In genomic region chrX:9790866-9791265, GRCh38 we compare ENCODE assay signal across 23 cellular contexts. TPM values are rescaled to one million over a fixed set of nuclear protein-coding genes. Genes with fewer than 3 reads are reported as not detected.
DNase-seq lines count a peak whose midpoint lies in the region; ATAC-seq, FAIRE-seq and TF ChIP-seq lines count a peak whose summit lies in the region.
"Had no signal": no experiment of that assay in that cellular context is flagged by ENCODE, and none has a peak within 500 bp of the region (broad histone marks: within the 10 kb centered on the region; RNA-seq: fewer than 3 reads in every experiment).

No MANE protein-coding gene starts in this region.

- ATAC-seq in IMR-90 (ENCODE audit: low read depth): no peak
- ATAC-seq: HCT116 had no signal

- TF ChIP-seq RAD21 in IMR-90 (IDR thresholded peaks at IDR 0.05; ENCODE audit: low read length) (no peak), H1 (IDR thresholded peaks at IDR 0.05 in 1 of 2, conservative IDR thresholded peaks at IDR 0.05 in 1 of 2; ENCODE audit: low read depth in 2 of 2, low read length in 2 of 2) (no peak)

- in situ Hi-C loops in IMR-90 (cut with MboI; ENCODE audit: low sequenced_read_pairs): no loop called here

- H3K27me3 Mint-ChIP-seq in type B pancreatic cell (no peaks in the 10 kb centered on the region), Caco-2 (ENCODE audit: insufficient read depth, unreplicated experiment) (no peaks in the 10 kb centered on the region)
- H3K27me3 Mint-ChIP-seq in activated naive CD8-positive, alpha-beta T cell treated with anti-CD3 and anti-CD28 coated beads for 36 hours: peaks cover 23% of the 10 kb centered on the region

- TF ChIP-seq POLR2A in IMR-90 (IDR thresholded peaks at IDR 0.05; ENCODE audit: low read depth, low read length) (no peak), H1 (IDR thresholded peaks at IDR 0.05; ENCODE audit: control extremely low read depth in 1 of 2, low read depth in 2 of 2, low read length in 2 of 2) (no peak)

- FAIRE-seq in H1 (lab: Jason Lieb, UNC): no peak

- CTCF ChIA-PET in IMR-90 (lab: Yijun Ruan, JAX) (interaction anchor here (0.6 kb wide), 1 partner anchor 1105 kb away, joined by 3 read pairs; no protein-coding TSS in a partner anchor), H1 (lab: Charles Lee; ENCODE audit: partially characterized antibody) (interaction anchor here (0.7 to 1.6 kb wide), 3 partner anchors 12 to 92 kb away, joined by 3 to 5 read pairs (median 3); no protein-coding TSS in a partner anchor), Caco-2 (lab: Charles Lee) (no interaction called here)

- H2BK5ac ChIP-seq in IMR-90 (ENCODE audit: low read depth, low read length, poor library complexity, severe bottlenecking) (no peak overlapping the region), H1 (ENCODE audit: low read depth, low read length) (0 out of 2 replicates have a peak overlapping the region, but pooled peaks have one; percentile 75)

- H3K23me2 ChIP-seq in H1 (ENCODE audit: low read depth, low read length): peaks cover 6% of the 10 kb centered on the region; the same call in 1 of the 2 replicates

- peaks cover 0 to 78% of the 10 kb centered on the region in 2 experiments; a peak in 2 of 4 replicates for H3K79me2 ChIP-seq in H1 (ENCODE audit: control insufficient read depth in 1 of 2, insufficient read depth in 2 of 2, low read length in 2 of 2)

- TF ChIP-seq EP300 in H1 (IDR thresholded peaks at IDR 0.05; ENCODE audit: borderline replicate concordance in 1 of 2, low read depth in 2 of 2, low read length in 2 of 2): no peak

- DNase-seq in IMR-90: peak; percentile 53
- no peak for DNase-seq in H1 (ENCODE audit: low read depth in 1 of 2, low spot score in 2 of 2)
- peak; percentile 46 for DNase-seq in iris pigment epithelial cell (ENCODE audit: low read depth)
- no peak for DNase-seq in type B pancreatic cell (ENCODE audit: extremely low spot score, unreplicated experiment)
- DNase-seq in Caco-2: no peak
- DNase-seq in activated naive CD8-positive, alpha-beta T cell treated with anti-CD3 and anti-CD28 coated beads for 36 hours: no peak
- DNase-seq in NCI-H526 treated with DMSO at 0.1 percent for 48 hours (lab: John Stamatoyannopoulos, UW): no peak
- DNase-seq: COR-L47, GF-D8, Karpas-422, NCI-H1048, NCI-H1436, NCI-H2029, NCI-H2171 treated with DMSO at 0.1 percent for 48 hours, NCI-H446 treated with DMSO at 0.1 percent for 48 hours, NCI-H748 treated with DMSO at 0.1 percent for 48 hours, OCI-M1, SHP77 had no signal

- no peak overlapping the region for H3K4me3 Mint-ChIP-seq in type B pancreatic cell
- H3K4me3 Mint-ChIP-seq in Caco-2 (ENCODE audit: unreplicated experiment): no peak overlapping the region
- no peak overlapping the region for H3K4me3 Mint-ChIP-seq in activated naive CD8-positive, alpha-beta T cell treated with anti-CD3 and anti-CD28 coated beads for 36 hours
- H3K4me3 Mint-ChIP-seq: IgD-negative memory B cell had no signal

- no peaks in the 10 kb centered on the region for H3K36me3 ChIP-seq in IMR-90 (ENCODE audit: control insufficient read depth, insufficient read depth, low read length)
- H3K36me3 ChIP-seq in H1 (ENCODE audit: control insufficient read depth in 2 of 4, insufficient read depth in 4 of 4, low read length in 3 of 4): no peaks in the 10 kb centered on the region
- no peaks in the 10 kb centered on the region for H3K36me3 ChIP-seq in Caco-2 (ENCODE audit: control insufficient read depth, insufficient read depth, low read length)

- H3K4me3 ChIP-seq in IMR-90 (ENCODE audit: insufficient read depth, low read depth, low read length) (no peak overlapping the region), H1 (ENCODE audit: extremely low read depth in 1 of 4, insufficient read depth in 2 of 4, low read depth in 3 of 4, low read length in 4 of 4) (no peak overlapping the region), Caco-2 (ENCODE audit: low read depth, low read length) (no peak overlapping the region)
- H3K4me3 ChIP-seq: SK-N-MC had no signal

- H3K27ac ChIP-seq in IMR-90 (ENCODE audit: insufficient read depth, low read length): no peak overlapping the region
- no peak overlapping the region for H3K27ac ChIP-seq in H1 (ENCODE audit: low read depth, low read length)
- H3K27ac ChIP-seq: HL-60, SK-N-MC had no signal

- no CpG with 5 or more reads among the region's 6 CpGs for WGBS in IMR-90 (ENCODE audit: extremely low coverage in 2 of 2, insufficient read length in 1 of 2), 2 experiments
- 76% methylated on average over 6 of the region's 6 CpGs; no CpG with 5 or more reads in 1 of the 2 experiments for whole genome bisulfite sequencing in H1 (ENCODE audit: extremely low coverage in 1 of 2, insufficient coverage in 1 of 2, insufficient read length in 1 of 2, insufficient replicate concordance in 2 of 2, low coverage in 1 of 2, low lambda C conversion rate in 2 of 2, missing lambda C conversion rate in 1 of 2), 2 experiments

- no peaks in the 10 kb centered on the region for H4K20me1 ChIP-seq in IMR-90 (ENCODE audit: insufficient read depth, low read length)
- H4K20me1 ChIP-seq in H1 (replicated peaks in 1 of 2; ENCODE audit: control insufficient read depth in 1 of 2, insufficient read depth in 2 of 2, low read length in 2 of 2): no peaks in the 10 kb centered on the region

- H4K8ac ChIP-seq in IMR-90 (ENCODE audit: low read depth in 2 of 2, low read length in 2 of 2) (no peak overlapping the region), H1 (ENCODE audit: extremely low read depth, insufficient read depth, low read length) (no peak overlapping the region)

- dilution Hi-C loops in IMR-90 (cut with HindIII; ENCODE audit: low sequenced_read_pairs, unreplicated experiment): no loop called here

- no peak overlapping the region for H3K56ac ChIP-seq in IMR-90 (ENCODE audit: extremely low read depth, insufficient read depth, low read length)
- no peak overlapping the region for H3K56ac ChIP-seq in H1 (replicated peaks; ENCODE audit: insufficient read length, low read depth, low read length)

- no peak for TF ChIP-seq CTCF in IMR-90 (conservative IDR thresholded peaks at IDR 0.05; ENCODE audit: low read depth, low read length)
- TF ChIP-seq CTCF in H1 (IDR thresholded peaks at IDR 0.05; ENCODE audit: control extremely low read depth in 1 of 3, insufficient read depth in 1 of 3, low read depth in 1 of 3, low read length in 3 of 3): no peak
- TF ChIP-seq CTCF in type B pancreatic cell (conservative IDR thresholded peaks at IDR 0.05): no peak
- TF ChIP-seq CTCF in Caco-2 (IDR thresholded peaks at IDR 0.05; ENCODE audit: insufficient read depth in 1 of 2, low read depth in 1 of 2, low read length in 1 of 2, severe bottlenecking in 1 of 2, unreplicated experiment in 1 of 2): no peak

- H3K27me3 ChIP-seq in IMR-90 (ENCODE audit: control insufficient read depth, insufficient read depth, low read length): peaks cover 9% of the 10 kb centered on the region
- no peaks in the 10 kb centered on the region for H3K27me3 ChIP-seq in H1 (replicated peaks in 1 of 4; ENCODE audit: control insufficient read depth in 3 of 4, extremely low read depth in 1 of 4, insufficient read depth in 3 of 4, low read length in 3 of 4)
- no peaks in the 10 kb centered on the region for H3K27me3 ChIP-seq in Caco-2 (replicated peaks; ENCODE audit: control insufficient read depth, insufficient read depth, low read length)

- H2BK120ac ChIP-seq in IMR-90 (ENCODE audit: low read depth, low read length) (no peak overlapping the region), H1 (replicated peaks; ENCODE audit: low read depth, low read length) (no peak overlapping the region)

- H3K18ac ChIP-seq in IMR-90 (ENCODE audit: low read depth, low read length) (no peak overlapping the region), H1 (ENCODE audit: extremely low read depth, low read length) (no peak overlapping the region; the same call in 1 of the 2 replicates)

- POLR2A ChIA-PET in IMR-90 (lab: Charles Lee; ENCODE audit: unreplicated experiment) (interaction anchor here (0.6 kb wide), 1 partner anchor 1604 kb away, joined by 4 read pairs; no protein-coding TSS in a partner anchor), H1 (lab: Charles Lee; ENCODE audit: partially characterized antibody) (interaction anchor here (0.9 kb wide), 1 partner anchor 13 kb away, joined by 3 read pairs; no protein-coding TSS in a partner anchor), Caco-2 (lab: Charles Lee) (no interaction called here)

- H2BK15ac ChIP-seq in IMR-90 (ENCODE audit: low read depth, low read length) (no peak overlapping the region), H1 (ENCODE audit: low read length) (no peak overlapping the region; the same call in 1 of the 2 replicates)

- no peaks in the 10 kb centered on the region for H3K9me1 ChIP-seq in IMR-90 (ENCODE audit: insufficient read depth, low read length)

- H3K9me3 ChIP-seq in IMR-90 (ENCODE audit: control insufficient read depth, insufficient read depth, low read length) (peaks cover 2% of the 10 kb centered on the region; the same call in 1 of the 2 replicates), H1 (ENCODE audit: insufficient read depth in 2 of 2, low read depth in 1 of 2, low read length in 1 of 2) (no peaks in the 10 kb centered on the region), Caco-2 (no peaks in the 10 kb centered on the region)

- H3K9me3 Mint-ChIP-seq in type B pancreatic cell: peaks cover 6% of the 10 kb centered on the region
- no peaks in the 10 kb centered on the region for H3K9me3 Mint-ChIP-seq in Caco-2 (ENCODE audit: unreplicated experiment)
- H3K9me3 Mint-ChIP-seq in activated naive CD8-positive, alpha-beta T cell treated with anti-CD3 and anti-CD28 coated beads for 36 hours: peaks cover 6% of the 10 kb centered on the region

- H3K23ac ChIP-seq in IMR-90 (ENCODE audit: low read depth, low read length): no peak overlapping the region
- no peak overlapping the region for H3K23ac ChIP-seq in H1 (ENCODE audit: insufficient read length)

- H4K5ac ChIP-seq in IMR-90 (ENCODE audit: low read depth, low read length): no peak overlapping the region
- H4K5ac ChIP-seq in H1 (ENCODE audit: insufficient read length, low read depth, low read length): no peak overlapping the region

- H2AK9ac ChIP-seq in IMR-90 (replicated peaks; ENCODE audit: low read depth, low read length, poor library complexity): no peak overlapping the region

- H3K4me2 ChIP-seq in IMR-90 (ENCODE audit: low read depth, low read length) (no peak overlapping the region), H1 (ENCODE audit: insufficient read depth in 1 of 2, low read depth in 2 of 2, low read length in 2 of 2) (peak overlapping the region; percentile 5 to 92; a peak in 2 of 4 replicates)

- H3K27ac Mint-ChIP-seq in type B pancreatic cell (peak overlapping the region; percentile 43), Caco-2 (ENCODE audit: unreplicated experiment) (no peak overlapping the region)
- no peak overlapping the region for H3K27ac Mint-ChIP-seq in activated naive CD8-positive, alpha-beta T cell treated with anti-CD3 and anti-CD28 coated beads for 36 hours
- H3K27ac Mint-ChIP-seq: CD14-positive monocyte, IgD-negative memory B cell had no signal

- intact Hi-C loops in IMR-90 (cut with micrococcal nuclease): no loop called here
- intact Hi-C loops in Caco-2 (cut with micrococcal nuclease; ENCODE audit: unreplicated experiment): no loop called here

- H4K91ac ChIP-seq in IMR-90 (ENCODE audit: insufficient read depth, low read depth, low read length) (no peak overlapping the region), H1 (replicated peaks; ENCODE audit: insufficient read length, low read length) (peak overlapping the region; percentile 74)

- no peaks in the 10 kb centered on the region for H3K79me1 ChIP-seq in IMR-90 (ENCODE audit: low read depth in 1 of 2, low read length in 2 of 2)
- H3K79me1 ChIP-seq in H1 (ENCODE audit: low read depth, low read length): no peaks in the 10 kb centered on the region

- no peaks in the 10 kb centered on the region for H3K4me1 Mint-ChIP-seq in type B pancreatic cell (ENCODE audit: unreplicated experiment)
- H3K4me1 Mint-ChIP-seq in Caco-2 (ENCODE audit: low read depth, unreplicated experiment): peaks cover 25% of the 10 kb centered on the region
- no peaks in the 10 kb centered on the region for H3K4me1 Mint-ChIP-seq in activated naive CD8-positive, alpha-beta T cell treated with anti-CD3 and anti-CD28 coated beads for 36 hours
- H3K4me1 Mint-ChIP-seq: CD14-positive monocyte had no signal

- H3K4ac ChIP-seq in IMR-90 (ENCODE audit: low read depth, low read length) (no peak overlapping the region), H1 (replicated peaks; ENCODE audit: insufficient read length, low read depth, low read length) (no peak overlapping the region)

- BruUV-seq in IMR-90 (replicated peaks; lab: Mats Ljungman, UMichigan) (no TSS peak), Caco-2 (replicated peaks; lab: Mats Ljungman, UMichigan) (no TSS peak)

- H2AFZ ChIP-seq in IMR-90 (replicated peaks; ENCODE audit: low read length, poor library complexity) (no peak overlapping the region), H1 (ENCODE audit: low read length) (no peak overlapping the region)

- H3K36me3 Mint-ChIP-seq in type B pancreatic cell: peaks cover 4% of the 10 kb centered on the region
- H3K36me3 Mint-ChIP-seq in Caco-2 (ENCODE audit: insufficient read depth, unreplicated experiment): peaks cover 8% of the 10 kb centered on the region
- H3K36me3 Mint-ChIP-seq in activated naive CD8-positive, alpha-beta T cell treated with anti-CD3 and anti-CD28 coated beads for 36 hours: no peaks in the 10 kb centered on the region
- H3K36me3 Mint-ChIP-seq: CD14-positive monocyte had no signal

- H2AK5ac ChIP-seq in IMR-90 (ENCODE audit: low read depth, low read length): no peak overlapping the region
- H2AK5ac ChIP-seq in H1 (ENCODE audit: low read depth, low read length): no peak overlapping the region

- H3K4me1 ChIP-seq in IMR-90 (ENCODE audit: control insufficient read depth, insufficient read depth, low read length) (peaks cover 4% of the 10 kb centered on the region; the same call in 1 of the 2 replicates), H1 (replicated peaks in 1 of 4; ENCODE audit: control insufficient read depth in 3 of 4, insufficient read depth in 4 of 4, low read length in 3 of 4) (peaks cover 6 to 16% (median 13%) of the 10 kb centered on the region in 4 experiments; a peak in 6 of 7 replicates), Caco-2 (peaks cover 14% of the 10 kb centered on the region)

- H3K9ac ChIP-seq in IMR-90 (ENCODE audit: low read depth, low read length) (no peak overlapping the region), H1 (replicated peaks in 1 of 4; ENCODE audit: extremely low read depth in 1 of 4, low read depth in 3 of 4, low read length in 3 of 4) (no peak overlapping the region)

- H2BK20ac ChIP-seq in IMR-90 (ENCODE audit: low read depth, low read length): no peak overlapping the region
- no peak overlapping the region for H2BK20ac ChIP-seq in H1 (ENCODE audit: low read length)

- no peak overlapping the region for H3K14ac ChIP-seq in IMR-90 (replicated peaks; ENCODE audit: low read depth, low read length)
- no peak overlapping the region for H3K14ac ChIP-seq in H1 (ENCODE audit: insufficient read length)

- no peak overlapping the region for H2BK12ac ChIP-seq in H1 (ENCODE audit: low read depth, low read length)

RNA-seq across cellular contexts. Expression of gene SHROOM2, which starts 4.6 kb away (rescaled TPM):
- 8.1 TPM in 2 replicates for total RNA-seq in IMR-90 (2012; rRNA removed)
- 14.2 and 14.6 TPM in 2 replicates for polyA plus RNA-seq in IMR-90 (2012; rRNA removed)
- polyA plus RNA-seq in IMR-90 (2012; cell fraction: cytosol; rRNA removed): 12.7 and 17.2 TPM in 2 replicates
- polyA plus RNA-seq in IMR-90 (2012; cell fraction: nucleus; rRNA removed; ENCODE audit: low replicate concordance): 23.2 and 26.5 TPM in 2 replicates
- total RNA-seq in H1 (2021; fragmentation: NEBNext Ultra II Directional; extraction: Animal tissue kit (Norgen Biotek cat#: 25700)): 14.1 and 14.2 TPM in 2 replicates
- polyA plus RNA-seq in H1 (2011; rRNA removed): 3.4 and 6.0 TPM in 2 replicates
- polyA plus RNA-seq in H1 (2011; cell fraction: cytosol; rRNA removed): 2.5 TPM
- 8.0 TPM for polyA plus RNA-seq in H1 (2011; cell fraction: nucleus; rRNA removed)
- polyA plus RNA-seq in H1 (2012, experiment 1 of 2): 8.4 to 9.7 TPM (median 9.0 TPM) in 4 replicates
- 4.7 TPM for polyA plus RNA-seq in H1 (2012, experiment 2 of 2)
- 6.2 TPM for polyA plus RNA-seq in H1 (2013, experiment 1 of 2)
- 5.9 TPM for polyA plus RNA-seq in H1 (2013, experiment 2 of 2)
- polyA minus RNA-seq in H1 (2011; rRNA and poly(A)+ RNA removed): 6.0 and 6.7 TPM in 2 replicates
- 8.9 TPM for polyA minus RNA-seq in H1 (2011; cell fraction: cytosol; rRNA and poly(A)+ RNA removed)
- polyA minus RNA-seq in H1 (2011; cell fraction: nucleus; rRNA and poly(A)+ RNA removed): 10.6 TPM
- total RNA-seq in type B pancreatic cell (ENCODE audit: low replicate concordance): 8.4 and 16.2 TPM in 2 replicates
- total RNA-seq in Caco-2 (2022): 12.7 and 14.2 TPM in 2 replicates
- not detected for total RNA-seq in activated naive CD8-positive, alpha-beta T cell treated with anti-CD3 and anti-CD28 coated beads for 36 hours
- polyA plus RNA-seq: CD14-positive monocyte, IgD-negative memory B cell had no signal

RNA-seq across cellular contexts. Expression of gene GPR143, which starts 25.2 kb away (rescaled TPM):
- not detected in 2 replicates for total RNA-seq in IMR-90 (2012; rRNA removed)
- 0.07 and 0.10 TPM in 2 replicates for polyA plus RNA-seq in IMR-90 (2012; rRNA removed)
- polyA plus RNA-seq in IMR-90 (2012; cell fraction: cytosol; rRNA removed): 0.15 TPM in 1 of 2 replicates, not detected in the other
- polyA plus RNA-seq in IMR-90 (2012; cell fraction: nucleus; rRNA removed; ENCODE audit: low replicate concordance): 0.03 TPM in 1 of 2 replicates, not detected in the other
- 18.5 and 19.3 TPM in 2 replicates for total RNA-seq in H1 (2021; fragmentation: NEBNext Ultra II Directional; extraction: Animal tissue kit (Norgen Biotek cat#: 25700))
- polyA plus RNA-seq in H1 (2011; rRNA removed): 30.7 and 36.1 TPM in 2 replicates
- polyA plus RNA-seq in H1 (2011; cell fraction: cytosol; rRNA removed): 24.1 TPM
- 28.3 TPM for polyA plus RNA-seq in H1 (2011; cell fraction: nucleus; rRNA removed)
- polyA plus RNA-seq in H1 (2012, experiment 1 of 2): 16.9 to 26.4 TPM (median 22.1 TPM) in 4 replicates
- 26.6 TPM for polyA plus RNA-seq in H1 (2012, experiment 2 of 2)
- polyA plus RNA-seq in H1 (2013, experiment 1 of 2): 15.6 TPM
- polyA plus RNA-seq in H1 (2013, experiment 2 of 2): 16.3 TPM
- polyA minus RNA-seq in H1 (2011; rRNA and poly(A)+ RNA removed): 28.3 and 30.7 TPM in 2 replicates
- 14.5 TPM for polyA minus RNA-seq in H1 (2011; cell fraction: cytosol; rRNA and poly(A)+ RNA removed)
- polyA minus RNA-seq in H1 (2011; cell fraction: nucleus; rRNA and poly(A)+ RNA removed): 12.9 TPM
- total RNA-seq in type B pancreatic cell (ENCODE audit: low replicate concordance): 4.7 TPM in 2 replicates
- total RNA-seq in Caco-2 (2022): 4.6 and 8.0 TPM in 2 replicates
- total RNA-seq in activated naive CD8-positive, alpha-beta T cell treated with anti-CD3 and anti-CD28 coated beads for 36 hours: not detected
- polyA plus RNA-seq: CD14-positive monocyte had no signal

Comparison
In these comparisons a context has a peak if more than half of its experiments do, and no peak if none do; other contexts are left out.
1. DNase-seq: peak in IMR-90 (single experiment) and iris pigment epithelial cell (single experiment); none in H1 (0 of 2), type B pancreatic cell (single experiment), Caco-2 (0 of 2), activated naive CD8-positive, alpha-beta T cell treated with anti-CD3 and anti-CD28 coated beads for 36 hours (single experiment) and NCI-H526 treated with DMSO at 0.1 percent for 48 hours (single experiment).